12 cellular contexts compared by ENCODE assay signal in the genomic region with DNA sequence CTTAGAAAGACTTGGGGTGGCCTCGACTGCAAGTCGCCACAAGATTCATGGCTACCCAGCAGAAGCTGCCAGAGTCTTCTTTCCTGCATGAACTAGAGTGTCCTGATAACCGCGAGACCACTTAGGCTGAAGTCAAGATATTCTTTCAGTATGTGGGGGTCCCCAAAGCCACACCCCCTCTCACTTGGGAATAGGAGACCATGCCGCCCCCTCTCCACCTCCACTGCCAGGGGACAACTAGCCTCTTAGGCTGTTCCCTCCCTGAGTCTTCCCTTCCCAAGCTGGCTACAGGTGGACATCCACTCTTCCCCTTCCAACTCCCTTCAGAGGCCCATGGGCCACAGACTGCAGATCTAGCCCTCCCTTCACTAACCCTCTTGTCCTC. TPM values are rescaled to one million over a fixed set of nuclear protein-coding genes. Genes with fewer than 3 reads are reported as not detected.
DNase-seq lines count a peak whose midpoint lies in the region; ATAC-seq lines count a peak whose summit lies in the region.
"Had no signal": no experiment of that assay in that cellular context is flagged by ENCODE, and none has a peak within 500 bp of the region (broad histone marks: within the 10 kb centered on the region; RNA-seq: fewer than 3 reads in every experiment).

No MANE protein-coding gene starts in this region.

- CTCF ChIA-PET in activated CD4-positive, alpha-beta T cell treated with anti-CD3 and anti-CD28 coated beads for 36 hours (lab: Charles Lee), result no interaction called here

- H3K9ac ChIP-seq in subcutaneous abdominal adipose tissue (ENCODE audit: low read length in 5 of 5), result no peak overlapping the region

- H3K27ac ChIP-seq in subcutaneous abdominal adipose tissue (ENCODE audit: low read depth, low read length), result peak overlapping the region; percentile 46

- H3K9me3 ChIP-seq in subcutaneous abdominal adipose tissue (ENCODE audit: control insufficient read depth in 5 of 5, low read length in 5 of 5), result no peaks in the 10 kb centered on the region
- H3K9me3 ChIP-seq: SJCRH30, suprapubic skin had no signal

- H3K9me3 Mint-ChIP-seq in activated CD4-positive, alpha-beta T cell treated with anti-CD3 and anti-CD28 coated beads for 36 hours (ENCODE audit: low read depth), result no peaks in the 10 kb centered on the region
- H3K9me3 Mint-ChIP-seq in activated T-helper 17 cell treated with anti-CD3 and anti-CD28 coated beads, Interleukin-2, amount 50 U/mL, for 72 hours, result no peaks in the 10 kb centered on the region
- no peaks in the 10 kb centered on the region for H3K9me3 Mint-ChIP-seq in immature natural killer cell

- H3K36me3 ChIP-seq in subcutaneous abdominal adipose tissue (ENCODE audit: control insufficient read depth in 5 of 5, insufficient read depth in 5 of 5, low read length in 5 of 5), result no peaks in the 10 kb centered on the region
- H3K36me3 ChIP-seq: SJCRH30, suprapubic skin had no signal

- peak overlapping the region; percentile 92 for H3K4me3 Mint-ChIP-seq in activated CD4-positive, alpha-beta T cell treated with anti-CD3 and anti-CD28 coated beads for 36 hours
- H3K4me3 Mint-ChIP-seq in activated T-helper 17 cell treated with anti-CD3 and anti-CD28 coated beads, Interleukin-2, amount 50 U/mL, for 72 hours, result peak overlapping the region; percentile 86
- H3K4me3 Mint-ChIP-seq in immature natural killer cell, result peak overlapping the region; percentile 66 to 100 (median 99)

- intact Hi-C loops in activated CD4-positive, alpha-beta T cell treated with anti-CD3 and anti-CD28 coated beads for 36 hours (cut with DNase I, micrococcal nuclease), result loop anchor here (2.0 to 5.0 kb wide), 5 partner anchors 404 to 1291 kb away; a partner anchor contains a TSS

- POLR2A ChIA-PET in activated CD4-positive, alpha-beta T cell treated with anti-CD3 and anti-CD28 coated beads for 36 hours (lab: Charles Lee), result no interaction called here

- H3K27me3 Mint-ChIP-seq in activated CD4-positive, alpha-beta T cell treated with anti-CD3 and anti-CD28 coated beads for 36 hours, result no peaks in the 10 kb centered on the region
- H3K27me3 Mint-ChIP-seq in activated T-helper 17 cell treated with anti-CD3 and anti-CD28 coated beads, Interleukin-2, amount 50 U/mL, for 72 hours, result no peaks in the 10 kb centered on the region
- H3K27me3 Mint-ChIP-seq in immature natural killer cell (ENCODE audit: low read depth in 3 of 3), result peaks cover 5 to 12% (median 6%) of the 10 kb centered on the region in 3 donors

- peaks cover 12 to 71% (median 55%) of the 10 kb centered on the region in 5 donors for H3K4me1 ChIP-seq in subcutaneous abdominal adipose tissue (ENCODE audit: control insufficient read depth in 5 of 5, insufficient read depth in 5 of 5, low read length in 5 of 5)

- H3K27ac Mint-ChIP-seq in activated CD4-positive, alpha-beta T cell treated with anti-CD3 and anti-CD28 coated beads for 36 hours, result peak overlapping the region; percentile 87
- peak overlapping the region; percentile 95 for H3K27ac Mint-ChIP-seq in activated T-helper 17 cell treated with anti-CD3 and anti-CD28 coated beads, Interleukin-2, amount 50 U/mL, for 72 hours
- H3K27ac Mint-ChIP-seq in immature natural killer cell, result peak overlapping the region; percentile 63 to 100 (median 92)

- DNase-seq in activated CD4-positive, alpha-beta T cell treated with anti-CD3 and anti-CD28 coated beads for 36 hours, result peak; percentile 7
- no peak for DNase-seq in activated CD4-positive, alpha-beta T cell treated with anti-CD3 and anti-CD28 coated beads for 48 hours
- no peak for DNase-seq in immature natural killer cell
- DNase-seq in NCI-H187 (lab: John Stamatoyannopoulos, UW), result no peak
- DNase-seq in cerebellar nuclear complex (lab: John Stamatoyannopoulos, UW), result no peak
- DNase-seq: kidney glomerular epithelial cell, NCI-H1417 treated with DMSO at 0.1 percent for 48 hours, SJCRH30 had no signal

- peaks cover 21% of the 10 kb centered on the region for H3K36me3 Mint-ChIP-seq in activated CD4-positive, alpha-beta T cell treated with anti-CD3 and anti-CD28 coated beads for 36 hours (ENCODE audit: low read depth)
- peaks cover 32% of the 10 kb centered on the region for H3K36me3 Mint-ChIP-seq in activated T-helper 17 cell treated with anti-CD3 and anti-CD28 coated beads, Interleukin-2, amount 50 U/mL, for 72 hours (ENCODE audit: low read depth)
- H3K36me3 Mint-ChIP-seq in immature natural killer cell, result peaks cover 0 to 3% (median 0%) of the 10 kb centered on the region in 3 donors

- H3K27me3 ChIP-seq in subcutaneous abdominal adipose tissue (ENCODE audit: control insufficient read depth in 5 of 5, insufficient read depth in 4 of 5, low read length in 5 of 5), result no peaks in the 10 kb centered on the region
- H3K27me3 ChIP-seq: SJCRH30, suprapubic skin had no signal

- ATAC-seq in activated CD4-positive, alpha-beta T cell treated with anti-CD3 and anti-CD28 coated beads for 36 hours, result no peak
- no peak for ATAC-seq in activated T-helper 17 cell treated with anti-CD3 and anti-CD28 coated beads, Interleukin-2, amount 50 U/mL, for 72 hours (replicated peaks)
- no peak for ATAC-seq in GM18868 (IDR thresholded peaks at IDR 0.05; ENCODE audit: unreplicated experiment)

- H3K4me3 ChIP-seq in subcutaneous abdominal adipose tissue (ENCODE audit: low read depth in 1 of 5, low read length in 5 of 5), result no peak overlapping the region

- H3K4me1 Mint-ChIP-seq in activated CD4-positive, alpha-beta T cell treated with anti-CD3 and anti-CD28 coated beads for 36 hours, result peaks cover 62% of the 10 kb centered on the region
- H3K4me1 Mint-ChIP-seq in activated T-helper 17 cell treated with anti-CD3 and anti-CD28 coated beads, Interleukin-2, amount 50 U/mL, for 72 hours, result peaks cover 35% of the 10 kb centered on the region
- H3K4me1 Mint-ChIP-seq in immature natural killer cell, result peaks cover 73 to 75% of the 10 kb centered on the region in 2 donors

RNA-seq across cellular contexts. Expression of a gene that starts 1.3 kb away (rescaled TPM):
- 10 to 100 TPM; 45.4 to 47.8 TPM for total RNA-seq in activated CD4-positive, alpha-beta T cell treated with anti-CD3 and anti-CD28 coated beads for 36 hours
- 10 to 100 TPM; 46.9 to 59.8 TPM for total RNA-seq in activated T-helper 17 cell treated with anti-CD3 and anti-CD28 coated beads, Interleukin-2, amount 50 U/mL, for 72 hours
- polyA plus RNA-seq in immature natural killer cell, result 100 to 1,000 TPM; 114 to 174 (median 129) TPM

RNA-seq across cellular contexts. Expression of a gene that starts 1.7 kb away (rescaled TPM):
- total RNA-seq in activated CD4-positive, alpha-beta T cell treated with anti-CD3 and anti-CD28 coated beads for 36 hours, result 10 to 100 TPM; 83.4 to 84.9 TPM
- 100 to 1,000 TPM; 140 to 169 TPM for total RNA-seq in activated T-helper 17 cell treated with anti-CD3 and anti-CD28 coated beads, Interleukin-2, amount 50 U/mL, for 72 hours
- 10 to 100 TPM in 1 of 3 donors, 1 to 10 TPM in 2; 7.9 to 28.4 (median 9.9) TPM for polyA plus RNA-seq in immature natural killer cell
